ENCODE assay signal across 8 cellular contexts in genomic region chr7:143363011-143363937, GRCh38. TPM values are rescaled to one million over a fixed set of nuclear protein-coding genes. Genes with fewer than 3 reads are reported as not detected.
DNase-seq lines count a peak whose midpoint lies in the region; ATAC-seq and TF ChIP-seq lines count a peak whose summit lies in the region.

No MANE protein-coding gene starts in this region.

- POLR2A ChIA-PET in PC-3 (lab: Charles Lee; ENCODE audit: unreplicated experiment): no interaction called here

- DNase-seq in PC-3: no peak
- DNase-seq in effector memory CD8-positive, alpha-beta T cell: no peak
- no peak for DNase-seq in osteocyte (ENCODE audit: extremely low spot score, unreplicated experiment)
- no peak for DNase-seq in DMS153 (lab: John Stamatoyannopoulos, UW)
- no peak for DNase-seq in T1000 (lab: John Stamatoyannopoulos, UW)

- H3K27ac ChIP-seq in BLaER1 treated with 17β-estradiol and CSF1 and Interleukin-3, amounts not matched to agents 10 nM and 100 nM: peak overlapping the region in 2 of 11 experiments; percentile 27 to 57; a peak in 2 of 22 replicates
- no peak overlapping the region for H3K27ac ChIP-seq in PC-3 (ENCODE audit: low read length)

- TSS peak; percentile 36 for BruUV-seq in PC-3 (replicated peaks; lab: Mats Ljungman, UMichigan)

- H3K9ac ChIP-seq in BLaER1 treated with 17β-estradiol and CSF1 and Interleukin-3, amounts not matched to agents 10 nM and 100 nM: peak overlapping the region; percentile 38 to 77 (median 64); a peak in 21 of 22 replicates
- H3K9ac ChIP-seq in PC-3 (ENCODE audit: low read length): no peak overlapping the region

- intact Hi-C loops in PC-3 (cut with micrococcal nuclease): no loop called here

- no peak for TF ChIP-seq CTCF in PC-3 (conservative IDR thresholded peaks at IDR 0.05; ENCODE audit: low read depth, low read length)
- no peak for TF ChIP-seq CTCF in osteocyte (IDR thresholded peaks at IDR 0.05)

- H3K4me1 Mint-ChIP-seq in effector memory CD8-positive, alpha-beta T cell (ENCODE audit: low read depth in 2 of 2): peaks cover 9 to 10% of the 10 kb centered on the region in 2 donors
- peaks cover 17% of the 10 kb centered on the region for H3K4me1 Mint-ChIP-seq in osteocyte (ENCODE audit: unreplicated experiment)

- H3K4me3 Mint-ChIP-seq in effector memory CD8-positive, alpha-beta T cell: peak overlapping the region; percentile 48 to 52
- H3K4me3 Mint-ChIP-seq in osteocyte (ENCODE audit: unreplicated experiment): peak overlapping the region; percentile 70

- ATAC-seq in PC-3 (no peak), GM21515 (IDR thresholded peaks at IDR 0.05; ENCODE audit: unreplicated experiment) (no peak), HG02642 (IDR thresholded peaks at IDR 0.05; ENCODE audit: poor library complexity, unreplicated experiment) (no peak)
- ATAC-seq in effector memory CD8-positive, alpha-beta T cell (replicated peaks): no peak

- H3F3A ChIP-seq in PC-3 (ENCODE audit: low read length, unreplicated experiment): no peaks in the 10 kb centered on the region

- H3K9me3 Mint-ChIP-seq in effector memory CD8-positive, alpha-beta T cell: no peaks in the 10 kb centered on the region
- no peaks in the 10 kb centered on the region for H3K9me3 Mint-ChIP-seq in osteocyte (ENCODE audit: unreplicated experiment)

- H3K4me2 ChIP-seq in BLaER1 treated with 17β-estradiol and CSF1 and Interleukin-3, amounts not matched to agents 10 nM and 100 nM: peak overlapping the region; percentile 91 to 98 (median 95)
- peak overlapping the region; percentile 54 for H3K4me2 ChIP-seq in PC-3 (ENCODE audit: low read length)

- H3K27me3 Mint-ChIP-seq in effector memory CD8-positive, alpha-beta T cell: peaks cover 16 to 26% of the 10 kb centered on the region in 2 donors
- H3K27me3 Mint-ChIP-seq in osteocyte (ENCODE audit: unreplicated experiment): peaks cover 33% of the 10 kb centered on the region

- H3K27ac Mint-ChIP-seq in effector memory CD8-positive, alpha-beta T cell: no peak overlapping the region
- H3K27ac Mint-ChIP-seq in osteocyte (ENCODE audit: unreplicated experiment): no peak overlapping the region

- H3K27me3 ChIP-seq in BLaER1 treated with 17β-estradiol and CSF1 and Interleukin-3, amounts not matched to agents 10 nM and 100 nM: peaks cover 61 to 77% (median 75%) of the 10 kb centered on the region in 11 experiments
- peaks cover 9% of the 10 kb centered on the region for H3K27me3 ChIP-seq in PC-3 (ENCODE audit: low read length)

- H3K79me2 ChIP-seq in PC-3 (ENCODE audit: low read length): no peaks in the 10 kb centered on the region

- H3K36me3 Mint-ChIP-seq in effector memory CD8-positive, alpha-beta T cell (ENCODE audit: insufficient read depth): no peaks in the 10 kb centered on the region
- peaks cover 8% of the 10 kb centered on the region for H3K36me3 Mint-ChIP-seq in osteocyte (ENCODE audit: unreplicated experiment)

- no peak overlapping the region for H2AFZ ChIP-seq in PC-3 (ENCODE audit: low read length)

- H4K20me1 ChIP-seq in BLaER1 treated with 17β-estradiol and CSF1 and Interleukin-3, amounts not matched to agents 10 nM and 100 nM: peaks cover 0 to 14% (median 0%) of the 10 kb centered on the region in 11 experiments; a peak in 5 of 22 replicates
- no peaks in the 10 kb centered on the region for H4K20me1 ChIP-seq in PC-3 (ENCODE audit: low read length)

- H3K4me1 ChIP-seq in BLaER1 treated with 17β-estradiol and CSF1 and Interleukin-3, amounts not matched to agents 10 nM and 100 nM: peaks cover 0 to 22% (median 11%) of the 10 kb centered on the region in 10 experiments; a peak in 17 of 20 replicates
- peaks cover 8% of the 10 kb centered on the region for H3K4me1 ChIP-seq in PC-3 (ENCODE audit: insufficient read depth, low read length)

- no peaks in the 10 kb centered on the region for H3K9me3 ChIP-seq in BLaER1 treated with 17β-estradiol and CSF1 and Interleukin-3, amounts not matched to agents 10 nM and 100 nM (replicated peaks in 1 of 11)
- no peaks in the 10 kb centered on the region for H3K9me3 ChIP-seq in PC-3 (ENCODE audit: low read length)

- 0 out of 22 replicates have a peak, but pooled peaks cover 0 to 3% (median 0%) of the 10 kb centered on the region in 11 experiments for H3K36me3 ChIP-seq in BLaER1 treated with 17β-estradiol and CSF1 and Interleukin-3, amounts not matched to agents 10 nM and 100 nM
- H3K36me3 ChIP-seq in PC-3 (ENCODE audit: low read depth, low read length): no peaks in the 10 kb centered on the region

- H3K9me2 ChIP-seq in PC-3 (replicated peaks; ENCODE audit: low read length): no peaks in the 10 kb centered on the region

- CTCF ChIA-PET in PC-3 (lab: Charles Lee): no interaction called here

- H3K4me3 ChIP-seq in BLaER1 treated with 17β-estradiol and CSF1 and Interleukin-3, amounts not matched to agents 10 nM and 100 nM: peak overlapping the region; percentile 59 to 78 (median 68)
- peak overlapping the region; percentile 53 for H3K4me3 ChIP-seq in PC-3 (ENCODE audit: low read length)

RNA-seq across cellular contexts. Expression of gene FAM131B, which starts 0.8 kb away (rescaled TPM):
- total RNA-seq in PC-3 (2014; rRNA removed) (6.9 and 7.7 TPM in 2 replicates), osteocyte (17.0 and 18.4 TPM in 2 replicates)

RNA-seq across cellular contexts. Expression of gene ZYX, which starts 17.9 kb away (rescaled TPM):
- 103 and 108 TPM in 2 replicates for total RNA-seq in PC-3 (2014; rRNA removed)
- total RNA-seq in osteocyte: 370 and 412 TPM in 2 replicates

RNA-seq across cellular contexts. Expression of gene EPHA1, which starts 45.4 kb away (rescaled TPM):
- 43.9 and 46.4 TPM in 2 replicates for total RNA-seq in PC-3 (2014; rRNA removed)
- total RNA-seq in osteocyte: not detected in 2 replicates

RNA-seq across cellular contexts. Expression of gene CLCN1, which starts 47.4 kb away (rescaled TPM):
- total RNA-seq in PC-3 (2014; rRNA removed) (0.55 and 0.69 TPM in 2 replicates), osteocyte (not detected in 2 replicates)

Comparison
In these comparisons a context has a peak if more than half of its experiments do, and no peak if none do; other contexts are left out.
1. RNA of gene EPHA1, which starts 45.4 kb away (total RNA-seq): 43.9 to 46.4 TPM in PC-3; not detected in osteocyte; every median in the first group is over 10 times any median in the second.